8 cellular contexts compared by ENCODE assay signal in the genomic region with DNA sequence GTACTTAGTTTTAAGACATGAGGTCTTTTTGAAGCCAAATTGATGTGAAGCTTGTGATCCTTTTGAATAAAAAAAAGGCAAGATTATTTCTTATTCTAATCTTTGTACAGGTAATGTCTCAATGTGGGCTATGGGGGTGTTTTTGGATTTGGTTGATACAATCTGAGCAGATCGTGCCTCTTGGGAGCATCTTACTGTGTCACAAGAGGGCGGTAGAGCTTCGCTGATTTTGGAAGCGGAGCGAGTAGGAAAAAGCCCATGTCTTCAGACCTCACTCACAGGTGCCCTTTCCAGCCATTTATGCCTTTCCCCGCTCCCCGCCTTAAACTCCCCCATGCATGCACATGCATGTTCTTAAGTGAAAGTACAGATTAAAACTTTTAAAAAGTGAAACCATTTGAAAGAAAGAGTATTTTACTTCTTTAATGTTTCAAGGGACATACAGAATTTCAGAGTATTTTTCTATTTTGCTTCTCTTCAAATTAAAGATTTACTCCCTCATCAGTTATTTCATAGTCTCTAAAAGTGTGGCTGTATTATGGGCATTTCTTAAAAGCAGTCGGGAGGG. TPM values are rescaled to one million over a fixed set of nuclear protein-coding genes. Genes with fewer than 3 reads are reported as not detected.
A peak's percentile ranks its signal among the peaks of the same experiment; 100 is the strongest.
DNase-seq lines count a peak whose midpoint lies in the region; ATAC-seq and TF ChIP-seq lines count a peak whose summit lies in the region.
"Had no signal": no experiment of that assay in that cellular context is flagged by ENCODE, and none has a peak within 500 bp of the region (broad histone marks: within the 10 kb centered on the region; RNA-seq: fewer than 3 reads in every experiment).

No MANE protein-coding gene starts in this region.

- TF ChIP-seq CTCF in GM12872 (IDR thresholded peaks at IDR 0.05; ENCODE audit: insufficient read depth, low read depth, low read length) (peak; percentile 82), epithelial cell of esophagus (IDR thresholded peaks at IDR 0.05; ENCODE audit: insufficient read depth, low read depth, low read length, missing control alignments) (peak; percentile 95), mucosa of descending colon (IDR thresholded peaks at IDR 0.05) (peak; percentile 41)

- H3K4me1 ChIP-seq in mucosa of descending colon (ENCODE audit: low read depth): peaks cover 7% of the 10 kb centered on the region

- no peaks in the 10 kb centered on the region for H3K36me3 ChIP-seq in mucosa of descending colon (ENCODE audit: low read depth)

- H3K27me3 Mint-ChIP-seq in activated CD4-positive, alpha-beta memory T cell treated with anti-CD3 and anti-CD28 coated beads, Interleukin-2, amount 10 ng/mL, durations not matched to agents 7 days and 5 days: peaks cover 21% of the 10 kb centered on the region

- no peaks in the 10 kb centered on the region for H3K9me3 ChIP-seq in mucosa of descending colon

- no peaks in the 10 kb centered on the region for H3K36me3 Mint-ChIP-seq in activated CD4-positive, alpha-beta memory T cell treated with anti-CD3 and anti-CD28 coated beads, Interleukin-2, amount 10 ng/mL, durations not matched to agents 7 days and 5 days (ENCODE audit: low read depth)

- H3K4me3 Mint-ChIP-seq in activated CD4-positive, alpha-beta memory T cell treated with anti-CD3 and anti-CD28 coated beads, Interleukin-2, amount 10 ng/mL, durations not matched to agents 7 days and 5 days: no peak overlapping the region
- H3K4me3 Mint-ChIP-seq: dendritic cell treated with granulocyte-macrophage colony-stimulating factor and Interleukin-4, amounts not matched to agents 40 ng/mL and 50 ng/mL, for 4 days had no signal

- no peak overlapping the region for H3K27ac Mint-ChIP-seq in activated CD4-positive, alpha-beta memory T cell treated with anti-CD3 and anti-CD28 coated beads, Interleukin-2, amount 10 ng/mL, durations not matched to agents 7 days and 5 days
- H3K27ac Mint-ChIP-seq: dendritic cell treated with granulocyte-macrophage colony-stimulating factor and Interleukin-4, amounts not matched to agents 40 ng/mL and 50 ng/mL, for 4 days had no signal

- intact Hi-C loops in mucosa of descending colon (cut with DNase I, micrococcal nuclease): loop anchor here (5.0 kb wide), 1 partner anchor 269 kb away; no protein-coding TSS in a partner anchor

- POLR2A ChIA-PET in activated CD4-positive, alpha-beta memory T cell treated with anti-CD3 and anti-CD28 coated beads, Interleukin-2, amount 10 ng/mL, durations not matched to agents 7 days and 5 days (lab: Charles Lee): no interaction called here

- peak; percentile 84 for DNase-seq in NCI-H526 treated with DMSO at 0.1 percent for 48 hours (lab: John Stamatoyannopoulos, UW)
- DNase-seq in activated CD4-positive, alpha-beta memory T cell treated with anti-CD3 and anti-CD28 coated beads, Interleukin-2, amount 10 ng/mL, durations not matched to agents 7 days and 5 days: peak; percentile 62
- DNase-seq in epithelial cell of esophagus (ENCODE audit: low read depth): peak; percentile 80
- peak in 2 of 3 donors; percentile 57 to 85 for DNase-seq in mucosa of descending colon
- DNase-seq in stimulated activated naive CD8-positive, alpha-beta T cell treated with anti-CD3 and anti-CD28 coated beads, Interleukin-15, Interleukin-2, amounts not matched to agents 100 U/mL and 50 U/mL, for 24 hours: peak; percentile 57

- no peak overlapping the region for H3K4me3 ChIP-seq in epithelial cell of esophagus (ENCODE audit: low read length)
- H3K4me3 ChIP-seq in mucosa of descending colon: no peak overlapping the region

- H3K4me1 Mint-ChIP-seq in activated CD4-positive, alpha-beta memory T cell treated with anti-CD3 and anti-CD28 coated beads, Interleukin-2, amount 10 ng/mL, durations not matched to agents 7 days and 5 days: no peaks in the 10 kb centered on the region

- ATAC-seq in HG03460 (IDR thresholded peaks at IDR 0.05; ENCODE audit: unreplicated experiment) (peak; percentile 71), mucosa of descending colon (peak; percentile 59)
- peak; percentile 74 for ATAC-seq in stimulated activated naive CD8-positive, alpha-beta T cell treated with anti-CD3 and anti-CD28 coated beads, Interleukin-15, Interleukin-2, amounts not matched to agents 100 U/mL and 50 U/mL, for 24 hours

- no peaks in the 10 kb centered on the region for H3K9me3 Mint-ChIP-seq in activated CD4-positive, alpha-beta memory T cell treated with anti-CD3 and anti-CD28 coated beads, Interleukin-2, amount 10 ng/mL, durations not matched to agents 7 days and 5 days
- H3K9me3 Mint-ChIP-seq: dendritic cell treated with granulocyte-macrophage colony-stimulating factor and Interleukin-4, amounts not matched to agents 40 ng/mL and 50 ng/mL, for 4 days had no signal

- CTCF ChIA-PET in activated CD4-positive, alpha-beta memory T cell treated with anti-CD3 and anti-CD28 coated beads, Interleukin-2, amount 10 ng/mL, durations not matched to agents 7 days and 5 days (lab: Charles Lee): interaction anchor here (0.6 to 5.0 kb wide), 5 partner anchors 9 to 275 kb away, joined by 3 to 42 read pairs (median 3); no protein-coding TSS in a partner anchor

RNA-seq across cellular contexts. Expression of gene DDX25, which starts 18.8 kb away (rescaled TPM):
- not detected for total RNA-seq in activated CD4-positive, alpha-beta memory T cell treated with anti-CD3 and anti-CD28 coated beads, Interleukin-2, amount 10 ng/mL, durations not matched to agents 7 days and 5 days
- total RNA-seq in mucosa of descending colon: under 1 TPM in 2 of 3 donors, not detected in 1; 0.05 to 0.54 TPM

RNA-seq across cellular contexts. Expression of gene PUS3, which starts 20.1 kb away (rescaled TPM):
- total RNA-seq in activated CD4-positive, alpha-beta memory T cell treated with anti-CD3 and anti-CD28 coated beads, Interleukin-2, amount 10 ng/mL, durations not matched to agents 7 days and 5 days: 10 to 100 TPM in 1 of 2 experiments, 1 to 10 TPM in 1; 7.8 to 11.5 TPM
- 10 to 100 TPM in 1 of 3 donors, 1 to 10 TPM in 2; 5.4 to 13.0 (median 7.6) TPM for total RNA-seq in mucosa of descending colon

RNA-seq across cellular contexts. Expression of gene VSIG10L2, which starts 22.7 kb away (rescaled TPM):
- total RNA-seq in activated CD4-positive, alpha-beta memory T cell treated with anti-CD3 and anti-CD28 coated beads, Interleukin-2, amount 10 ng/mL, durations not matched to agents 7 days and 5 days: not detected
- under 1 TPM in 1 of 3 donors, not detected in 2; 0.09 TPM for total RNA-seq in mucosa of descending colon

RNA-seq across cellular contexts. Expression of gene HYLS1, which starts 35.6 kb away (rescaled TPM):
- 10 to 100 TPM; 14.0 to 15.5 TPM for total RNA-seq in activated CD4-positive, alpha-beta memory T cell treated with anti-CD3 and anti-CD28 coated beads, Interleukin-2, amount 10 ng/mL, durations not matched to agents 7 days and 5 days
- total RNA-seq in mucosa of descending colon: 1 to 10 TPM; 4.6 to 7.5 (median 7.1) TPM

Comparison
In these comparisons a context has a peak if more than half of its experiments do, and no peak if none do; other contexts are left out.
1. CTCF ChIP-seq: peak in every context shown above with its lines; median percentile 95 in epithelial cell of esophagus; 82 in GM12872; 41 in mucosa of descending colon.